8 cellular contexts compared by ENCODE assay signal in the genomic region with DNA sequence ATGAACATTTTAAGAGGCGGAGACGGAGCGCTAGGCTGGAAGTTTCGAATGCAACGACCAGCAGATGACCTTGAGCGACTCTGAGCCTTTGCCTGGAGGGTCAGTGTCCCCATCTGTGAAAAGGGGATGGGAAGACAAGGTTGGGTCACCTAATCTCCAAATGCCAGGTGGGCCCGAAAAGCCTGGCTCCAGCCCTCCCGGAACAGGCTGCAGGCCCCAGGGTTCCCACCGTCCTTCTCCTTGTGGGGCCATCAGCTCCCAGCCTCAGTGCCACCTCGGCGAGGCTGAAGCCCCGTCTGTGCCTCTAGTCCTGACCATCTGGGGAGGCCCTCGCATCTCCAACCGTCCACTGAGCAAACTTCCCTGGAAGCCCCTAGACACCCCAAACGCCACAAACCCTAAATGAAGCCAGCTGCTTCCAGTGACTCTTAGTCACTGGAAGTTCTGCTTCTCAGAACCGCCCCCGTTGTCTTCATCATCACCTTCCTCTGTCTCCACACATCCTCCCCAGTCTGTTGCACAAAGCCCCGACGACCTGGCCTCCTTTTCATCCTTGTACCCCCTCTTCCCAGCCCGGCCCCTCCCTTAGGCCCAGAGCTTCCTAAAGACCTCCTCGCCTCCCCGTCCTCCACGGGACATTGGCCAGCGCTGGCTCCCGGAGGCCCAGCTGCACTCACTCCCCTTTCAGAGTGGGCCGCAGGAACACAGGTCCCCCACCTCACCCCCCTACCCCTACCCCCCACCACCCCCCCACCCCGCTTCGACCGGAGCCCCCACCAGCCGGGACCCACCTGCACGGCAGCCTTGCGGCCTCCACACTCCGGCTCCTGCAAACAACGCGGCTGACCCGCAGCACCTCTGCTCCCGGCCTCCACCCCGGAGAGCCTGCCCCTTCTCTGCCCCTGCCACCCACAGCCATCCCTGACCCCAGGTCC. TPM values are rescaled to one million over a fixed set of nuclear protein-coding genes. Genes with fewer than 3 reads are reported as not detected.
DNase-seq lines count a peak whose midpoint lies in the region; ATAC-seq and TF ChIP-seq lines count a peak whose summit lies in the region.

No MANE protein-coding gene starts in this region.

- DNase-seq in breast epithelium (ENCODE audit: low spot score in 2 of 2) (no peak), MCF 10A (ENCODE audit: unreplicated experiment) (no peak), natural killer cell (no peak), NCI-H2107 (lab: John Stamatoyannopoulos, UW) (no peak), midbrain (lab: John Stamatoyannopoulos, UW) (no peak)
- no peak for DNase-seq in activated T-cell treated with anti-CD3 and anti-CD28 coated beads, Interleukin-2, amount 50 U/mL, for 48 hours

- H3K27me3 Mint-ChIP-seq in MCF 10A (ENCODE audit: insufficient read depth, unreplicated experiment), result peaks cover 12% of the 10 kb centered on the region
- peaks cover 34 to 58% of the 10 kb centered on the region in 2 donors for H3K27me3 Mint-ChIP-seq in natural killer cell (ENCODE audit: low read depth in 2 of 2)

- H3K4me1 Mint-ChIP-seq in MCF 10A (ENCODE audit: insufficient read depth, unreplicated experiment), result peaks cover 5% of the 10 kb centered on the region
- H3K4me1 Mint-ChIP-seq in natural killer cell, result peaks cover 0 to 5% of the 10 kb centered on the region in 2 donors

- BruUV-seq in MCF 10A (replicated peaks; lab: Mats Ljungman, UMichigan), result no TSS peak

- no peak for TF ChIP-seq CTCF in breast epithelium (IDR thresholded peaks at IDR 0.05)
- TF ChIP-seq CTCF in MCF 10A (IDR thresholded peaks at IDR 0.05; ENCODE audit: unreplicated experiment), result no peak
- no peak for TF ChIP-seq CTCF in natural killer cell (IDR thresholded peaks at IDR 0.05)

- H3K9me3 ChIP-seq in breast epithelium (no peaks in the 10 kb centered on the region), endocrine pancreas (ENCODE audit: control insufficient read depth, low read length) (no peaks in the 10 kb centered on the region)

- no peak overlapping the region for H3K27ac Mint-ChIP-seq in MCF 10A (ENCODE audit: low read depth, unreplicated experiment)
- no peak overlapping the region for H3K27ac Mint-ChIP-seq in natural killer cell

- peak overlapping the region; percentile 44 to 97 (median 77) for H3K4me3 ChIP-seq in breast epithelium
- no peak overlapping the region for H3K4me3 ChIP-seq in endocrine pancreas (ENCODE audit: control insufficient read depth, insufficient read depth, low read length)

- H3K9me3 Mint-ChIP-seq in MCF 10A (ENCODE audit: unreplicated experiment), result peaks cover 9% of the 10 kb centered on the region
- H3K9me3 Mint-ChIP-seq in natural killer cell, result no peaks in the 10 kb centered on the region

- CTCF ChIA-PET in MCF 10A (lab: Yijun Ruan, JAX), result interaction anchor here (0.6 kb wide), 1 partner anchor 296 kb away, joined by 3 read pairs; no protein-coding TSS in a partner anchor

- no peaks in the 10 kb centered on the region for H3K36me3 Mint-ChIP-seq in MCF 10A (ENCODE audit: insufficient read depth, unreplicated experiment)
- no peaks in the 10 kb centered on the region for H3K36me3 Mint-ChIP-seq in natural killer cell

- intact Hi-C loops in breast epithelium (cut with DNase I; ENCODE audit: low total_unique reads), result loop anchor here (1.0 kb wide), 1 partner anchor 38 kb away; no protein-coding TSS in a partner anchor
- intact Hi-C loops in MCF 10A (cut with micrococcal nuclease), result no loop called here
- intact Hi-C loops in natural killer cell (cut with micrococcal nuclease), result no loop called here

- peaks cover 0 to 7% of the 10 kb centered on the region in 2 donors for H3K4me1 ChIP-seq in breast epithelium
- no peaks in the 10 kb centered on the region for H3K4me1 ChIP-seq in endocrine pancreas (ENCODE audit: control insufficient read depth, insufficient read depth, low read length)

- peak overlapping the region; percentile 45 for H3K9ac ChIP-seq in endocrine pancreas (ENCODE audit: control insufficient read depth, insufficient read depth, low read length)

- H3K36me3 ChIP-seq in breast epithelium, result no peaks in the 10 kb centered on the region
- no peaks in the 10 kb centered on the region for H3K36me3 ChIP-seq in endocrine pancreas (ENCODE audit: control insufficient read depth, insufficient read depth, low read length)

- ATAC-seq in natural killer cell, result no peak
- no peak for ATAC-seq in GM18870 (IDR thresholded peaks at IDR 0.05; ENCODE audit: unreplicated experiment)

- no peaks in the 10 kb centered on the region for H3K27me3 ChIP-seq in breast epithelium
- H3K27me3 ChIP-seq in endocrine pancreas (ENCODE audit: control insufficient read depth, insufficient read depth, low read length), result no peaks in the 10 kb centered on the region

- no peak for TF ChIP-seq POLR2A in breast epithelium (IDR thresholded peaks at IDR 0.05)

- H3K4me3 Mint-ChIP-seq in MCF 10A (ENCODE audit: unreplicated experiment), result no peak overlapping the region
- peak overlapping the region; percentile 84 for H3K4me3 Mint-ChIP-seq in natural killer cell

- H3K27ac ChIP-seq in breast epithelium, result peak overlapping the region; percentile 62 to 91

- POLR2A ChIA-PET in MCF 10A (lab: Yijun Ruan, JAX), result no interaction called here

RNA-seq across cellular contexts. Expression of gene DIP2C, which starts 1.0 kb away (rescaled TPM):
- total RNA-seq in breast epithelium, result 10 to 100 TPM; 17.1 to 48.2 (median 20.3) TPM
- total RNA-seq in MCF 10A (2022), result 0.34 and 0.37 TPM in 2 replicates
- 1 to 10 TPM; 1.5 to 5.8 (median 3.8) TPM for total RNA-seq in natural killer cell
